1 cellular context compared by ENCODE assay signal in the genomic region with DNA sequence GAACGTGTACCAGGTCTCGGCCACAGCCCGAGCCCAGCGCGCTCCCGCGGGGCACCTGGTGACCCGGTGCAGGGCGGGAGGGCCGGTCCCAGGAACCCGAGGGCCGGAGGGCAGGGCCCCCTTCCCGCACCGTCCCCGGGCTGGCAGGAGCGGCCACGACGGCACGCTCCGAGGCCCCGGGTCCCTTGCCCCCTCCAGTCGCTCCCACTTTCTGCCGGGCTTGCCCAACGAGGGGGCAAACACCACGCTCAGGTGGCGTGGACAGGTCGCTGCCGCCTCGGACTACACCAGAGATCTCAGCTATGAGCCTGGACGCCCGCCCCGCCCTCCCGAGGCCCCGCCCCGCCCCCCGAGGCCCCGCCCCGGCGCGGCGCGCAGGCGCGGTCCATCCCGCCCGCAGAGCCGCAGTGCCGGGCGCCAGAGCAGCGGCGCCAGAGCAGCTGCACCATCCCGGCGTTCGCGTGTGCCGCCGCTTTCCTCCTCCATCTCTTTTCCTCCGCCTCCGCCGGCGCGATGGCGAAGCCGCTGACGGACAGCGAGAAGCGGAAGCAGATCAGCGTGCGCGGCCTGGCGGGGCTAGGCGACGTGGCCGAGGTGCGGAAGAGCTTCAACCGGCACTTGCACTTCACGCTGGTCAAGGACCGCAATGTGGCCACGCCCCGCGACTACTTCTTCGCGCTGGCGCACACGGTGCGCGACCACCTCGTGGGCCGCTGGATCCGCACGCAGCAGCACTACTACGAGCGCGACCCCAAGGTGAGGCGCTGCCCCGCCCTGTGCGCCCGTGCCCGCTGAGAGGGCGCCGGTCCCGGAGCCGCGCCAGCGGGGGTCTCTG.
A peak's percentile ranks its signal among the peaks of the same experiment; 100 is the strongest.
TF ChIP-seq lines count a peak whose summit lies in the region.

A gene (plus strand): TSS at position 420 of the 835 bp plus-strand sequence. CDS start 94 bp downstream, at position 514.

TF ChIP-seq in HepG2, 621 proteins besides CTCF, POLR2A, EP300 and RAD21 (continued from another document and continues in another):
- TF ChIP-seq MATR3 (CRISPR knock-in tag; IDR thresholded peaks at IDR 0.05): 0 out of 2 replicates have a peak, but pooled peaks have one; percentile 73
- peak; percentile 73; the same call in 1 of the 2 replicates for TF ChIP-seq ZNF761 (CRISPR knock-in tag; conservative IDR thresholded peaks at IDR 0.05)
- TF ChIP-seq PITX1 (CRISPR knock-in tag; IDR thresholded peaks at IDR 0.05): peak; percentile 92
- TF ChIP-seq, protein P1, sequence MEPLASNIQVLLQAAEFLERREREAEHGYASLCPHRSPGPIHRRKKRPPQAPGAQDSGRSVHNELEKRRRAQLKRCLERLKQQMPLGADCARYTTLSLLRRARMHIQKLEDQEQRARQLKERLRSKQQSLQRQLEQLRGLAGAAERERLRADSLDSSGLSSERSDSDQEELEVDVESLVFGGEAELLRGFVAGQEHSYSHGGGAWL (CRISPR knock-in tag; IDR thresholded peaks at IDR 0.05): peak; percentile 95
- no peak; the same call in 1 of the 2 replicates for TF ChIP-seq ONECUT2 (CRISPR knock-in tag; IDR thresholded peaks at IDR 0.05)
- TF ChIP-seq ZMYM3 (CRISPR knock-in tag; IDR thresholded peaks at IDR 0.05): peak; percentile 78
- peak; percentile 97 for TF ChIP-seq DMAP1 (CRISPR knock-in tag; IDR thresholded peaks at IDR 0.05)
- TF ChIP-seq, protein P2, sequence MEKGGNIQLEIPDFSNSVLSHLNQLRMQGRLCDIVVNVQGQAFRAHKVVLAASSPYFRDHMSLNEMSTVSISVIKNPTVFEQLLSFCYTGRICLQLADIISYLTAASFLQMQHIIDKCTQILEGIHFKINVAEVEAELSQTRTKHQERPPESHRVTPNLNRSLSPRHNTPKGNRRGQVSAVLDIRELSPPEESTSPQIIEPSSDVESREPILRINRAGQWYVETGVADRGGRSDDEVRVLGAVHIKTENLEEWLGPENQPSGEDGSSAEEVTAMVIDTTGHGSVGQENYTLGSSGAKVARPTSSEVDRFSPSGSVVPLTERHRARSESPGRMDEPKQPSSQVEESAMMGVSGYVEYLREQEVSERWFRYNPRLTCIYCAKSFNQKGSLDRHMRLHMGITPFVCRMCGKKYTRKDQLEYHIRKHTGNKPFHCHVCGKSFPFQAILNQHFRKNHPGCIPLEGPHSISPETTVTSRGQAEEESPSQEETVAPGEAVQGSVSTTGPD (CRISPR knock-in tag; IDR thresholded peaks at IDR 0.05): peak; percentile 90
- peak; percentile 87; the same call in 1 of the 2 replicates for TF ChIP-seq ZBTB20 (CRISPR knock-in tag; IDR thresholded peaks at IDR 0.05; ENCODE audit: borderline replicate concordance, low read depth)
- TF ChIP-seq MTF2 (CRISPR knock-in tag; IDR thresholded peaks at IDR 0.05; ENCODE audit: borderline replicate concordance): 0 out of 2 replicates have a peak, but pooled peaks have one; percentile 91
- peak; percentile 93; the same call in 1 of the 2 replicates for TF ChIP-seq ZNF256 (CRISPR knock-in tag; conservative IDR thresholded peaks at IDR 0.05)
- TF ChIP-seq, protein P3, sequence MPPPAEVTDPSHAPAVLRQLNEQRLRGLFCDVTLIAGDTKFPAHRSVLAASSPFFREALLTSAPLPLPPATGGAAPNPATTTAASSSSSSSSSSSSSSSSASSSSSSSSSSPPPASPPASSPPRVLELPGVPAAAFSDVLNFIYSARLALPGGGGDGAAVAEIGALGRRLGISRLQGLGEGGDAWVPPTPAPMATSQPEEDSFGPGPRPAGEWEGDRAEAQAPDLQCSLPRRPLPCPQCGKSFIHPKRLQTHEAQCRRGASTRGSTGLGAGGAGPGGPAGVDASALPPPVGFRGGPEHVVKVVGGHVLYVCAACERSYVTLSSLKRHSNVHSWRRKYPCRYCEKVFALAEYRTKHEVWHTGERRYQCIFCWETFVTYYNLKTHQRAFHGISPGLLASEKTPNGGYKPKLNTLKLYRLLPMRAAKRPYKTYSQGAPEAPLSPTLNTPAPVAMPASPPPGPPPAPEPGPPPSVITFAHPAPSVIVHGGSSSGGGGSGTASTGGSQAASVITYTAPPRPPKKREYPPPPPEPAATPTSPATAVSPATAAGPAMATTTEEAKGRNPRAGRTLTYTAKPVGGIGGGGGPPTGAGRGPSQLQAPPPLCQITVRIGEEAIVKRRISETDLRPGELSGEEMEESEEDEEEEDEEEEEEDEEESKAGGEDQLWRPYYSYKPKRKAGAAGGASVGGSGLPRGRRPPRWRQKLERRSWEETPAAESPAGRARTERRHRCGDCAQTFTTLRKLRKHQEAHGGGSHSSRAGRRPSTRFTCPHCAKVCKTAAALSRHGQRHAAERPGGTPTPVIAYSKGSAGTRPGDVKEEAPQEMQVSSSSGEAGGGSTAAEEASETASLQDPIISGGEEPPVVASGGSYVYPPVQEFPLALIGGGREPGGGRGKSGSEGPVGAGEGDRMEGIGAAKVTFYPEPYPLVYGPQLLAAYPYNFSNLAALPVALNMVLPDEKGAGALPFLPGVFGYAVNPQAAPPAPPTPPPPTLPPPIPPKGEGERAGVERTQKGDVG (CRISPR knock-in tag; IDR thresholded peaks at IDR 0.05; ENCODE audit: borderline replicate concordance): peak; percentile 90; the same call in 1 of the 2 replicates
- peak; percentile 51 for TF ChIP-seq RARA (CRISPR knock-in tag; IDR thresholded peaks at IDR 0.05)
- TF ChIP-seq, protein P4, sequence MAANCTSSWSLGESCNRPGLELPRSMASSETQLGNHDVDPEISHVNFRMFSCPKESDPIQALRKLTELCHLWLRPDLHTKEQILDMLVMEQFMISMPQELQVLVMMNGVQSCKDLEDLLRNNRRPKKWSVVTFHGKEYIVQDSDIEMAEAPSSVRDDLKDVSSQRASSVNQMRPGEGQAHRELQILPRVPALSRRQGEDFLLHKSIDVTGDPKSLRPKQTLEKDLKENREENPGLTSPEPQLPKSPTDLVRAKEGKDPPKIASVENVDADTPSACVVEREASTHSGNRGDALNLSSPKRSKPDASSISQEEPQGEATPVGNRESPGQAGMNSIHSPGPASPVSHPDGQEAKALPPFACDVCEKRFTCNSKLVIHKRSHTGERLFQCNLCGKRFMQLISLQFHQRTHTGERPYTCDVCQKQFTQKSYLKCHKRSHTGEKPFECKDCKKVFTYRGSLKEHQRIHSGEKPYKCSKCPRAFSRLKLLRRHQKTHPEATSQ (CRISPR knock-in tag; IDR thresholded peaks at IDR 0.05; ENCODE audit: borderline replicate concordance): peak; percentile 18; the same call in 1 of the 2 replicates
- TF ChIP-seq SMYD3 (CRISPR knock-in tag; IDR thresholded peaks at IDR 0.05): no peak; the same call in 1 of the 2 replicates
- TF ChIP-seq ZNF367 (CRISPR knock-in tag; IDR thresholded peaks at IDR 0.05; ENCODE audit: borderline replicate concordance): peak; percentile 93; the same call in 1 of the 2 replicates
- no peak for TF ChIP-seq FOXA1 (IDR thresholded peaks at IDR 0.05)
- 0 out of 2 replicates have a peak, but pooled peaks have one; percentile 4 for TF ChIP-seq FOXA1 (CRISPR knock-in tag; IDR thresholded peaks at IDR 0.05)
- peak; percentile 71; the same call in 1 of the 2 replicates for TF ChIP-seq ZFP36L2 (CRISPR knock-in tag; IDR thresholded peaks at IDR 0.05)
- TF ChIP-seq GATAD2A (CRISPR knock-in tag; IDR thresholded peaks at IDR 0.05): peak; percentile 71
- TF ChIP-seq, protein P5, sequence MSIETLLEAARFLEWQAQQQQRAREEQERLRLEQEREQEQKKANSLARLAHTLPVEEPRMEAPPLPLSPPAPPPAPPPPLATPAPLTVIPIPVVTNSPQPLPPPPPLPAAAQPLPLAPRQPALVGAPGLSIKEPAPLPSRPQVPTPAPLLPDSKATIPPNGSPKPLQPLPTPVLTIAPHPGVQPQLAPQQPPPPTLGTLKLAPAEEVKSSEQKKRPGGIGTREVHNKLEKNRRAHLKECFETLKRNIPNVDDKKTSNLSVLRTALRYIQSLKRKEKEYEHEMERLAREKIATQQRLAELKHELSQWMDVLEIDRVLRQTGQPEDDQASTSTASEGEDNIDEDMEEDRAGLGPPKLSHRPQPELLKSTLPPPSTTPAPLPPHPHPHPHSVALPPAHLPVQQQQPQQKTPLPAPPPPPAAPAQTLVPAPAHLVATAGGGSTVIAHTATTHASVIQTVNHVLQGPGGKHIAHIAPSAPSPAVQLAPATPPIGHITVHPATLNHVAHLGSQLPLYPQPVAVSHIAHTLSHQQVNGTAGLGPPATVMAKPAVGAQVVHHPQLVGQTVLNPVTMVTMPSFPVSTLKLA (IDR thresholded peaks at IDR 0.05): 0 out of 2 replicates have a peak, but pooled peaks have one; percentile 36
- TF ChIP-seq KDM6A (CRISPR knock-in tag; IDR thresholded peaks at IDR 0.05; ENCODE audit: low read depth): no peak; the same call in 1 of the 2 replicates
- TF ChIP-seq, protein P6, sequence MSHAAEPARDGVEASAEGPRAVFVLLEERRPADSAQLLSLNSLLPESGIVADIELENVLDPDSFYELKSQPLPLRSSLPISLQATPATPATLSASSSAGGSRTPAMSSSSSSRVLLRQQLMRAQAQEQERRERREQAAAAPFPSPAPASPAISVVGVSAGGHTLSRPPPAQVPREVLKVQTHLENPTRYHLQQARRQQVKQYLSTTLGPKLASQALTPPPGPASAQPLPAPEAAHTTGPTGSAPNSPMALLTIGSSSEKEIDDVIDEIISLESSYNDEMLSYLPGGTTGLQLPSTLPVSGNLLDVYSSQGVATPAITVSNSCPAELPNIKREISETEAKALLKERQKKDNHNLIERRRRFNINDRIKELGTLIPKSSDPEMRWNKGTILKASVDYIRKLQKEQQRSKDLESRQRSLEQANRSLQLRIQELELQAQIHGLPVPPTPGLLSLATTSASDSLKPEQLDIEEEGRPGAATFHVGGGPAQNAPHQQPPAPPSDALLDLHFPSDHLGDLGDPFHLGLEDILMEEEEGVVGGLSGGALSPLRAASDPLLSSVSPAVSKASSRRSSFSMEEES (CRISPR knock-in tag; IDR thresholded peaks at IDR 0.05): peak; percentile 68; the same call in 1 of the 2 replicates
- TF ChIP-seq HNRNPL (IDR thresholded peaks at IDR 0.05; ENCODE audit: low read depth, low read length): no peak
- peak; percentile 96; the same call in 1 of the 2 replicates for TF ChIP-seq PAX8 (CRISPR knock-in tag; IDR thresholded peaks at IDR 0.05; ENCODE audit: borderline replicate concordance)
- peak; percentile 54 for TF ChIP-seq ZNF7 (CRISPR knock-in tag; IDR thresholded peaks at IDR 0.05)
- peak; percentile 85 for TF ChIP-seq AKAP8 (CRISPR knock-in tag; IDR thresholded peaks at IDR 0.05)
- peak; percentile 75 for TF ChIP-seq ZNF747 (CRISPR knock-in tag; IDR thresholded peaks at IDR 0.05; ENCODE audit: borderline replicate concordance)
- TF ChIP-seq, protein P7, sequence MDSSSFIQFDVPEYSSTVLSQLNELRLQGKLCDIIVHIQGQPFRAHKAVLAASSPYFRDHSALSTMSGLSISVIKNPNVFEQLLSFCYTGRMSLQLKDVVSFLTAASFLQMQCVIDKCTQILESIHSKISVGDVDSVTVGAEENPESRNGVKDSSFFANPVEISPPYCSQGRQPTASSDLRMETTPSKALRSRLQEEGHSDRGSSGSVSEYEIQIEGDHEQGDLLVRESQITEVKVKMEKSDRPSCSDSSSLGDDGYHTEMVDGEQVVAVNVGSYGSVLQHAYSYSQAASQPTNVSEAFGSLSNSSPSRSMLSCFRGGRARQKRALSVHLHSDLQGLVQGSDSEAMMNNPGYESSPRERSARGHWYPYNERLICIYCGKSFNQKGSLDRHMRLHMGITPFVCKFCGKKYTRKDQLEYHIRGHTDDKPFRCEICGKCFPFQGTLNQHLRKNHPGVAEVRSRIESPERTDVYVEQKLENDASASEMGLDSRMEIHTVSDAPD (CRISPR knock-in tag; IDR thresholded peaks at IDR 0.05): peak; percentile 84; the same call in 1 of the 2 replicates
- TF ChIP-seq, protein P8, sequence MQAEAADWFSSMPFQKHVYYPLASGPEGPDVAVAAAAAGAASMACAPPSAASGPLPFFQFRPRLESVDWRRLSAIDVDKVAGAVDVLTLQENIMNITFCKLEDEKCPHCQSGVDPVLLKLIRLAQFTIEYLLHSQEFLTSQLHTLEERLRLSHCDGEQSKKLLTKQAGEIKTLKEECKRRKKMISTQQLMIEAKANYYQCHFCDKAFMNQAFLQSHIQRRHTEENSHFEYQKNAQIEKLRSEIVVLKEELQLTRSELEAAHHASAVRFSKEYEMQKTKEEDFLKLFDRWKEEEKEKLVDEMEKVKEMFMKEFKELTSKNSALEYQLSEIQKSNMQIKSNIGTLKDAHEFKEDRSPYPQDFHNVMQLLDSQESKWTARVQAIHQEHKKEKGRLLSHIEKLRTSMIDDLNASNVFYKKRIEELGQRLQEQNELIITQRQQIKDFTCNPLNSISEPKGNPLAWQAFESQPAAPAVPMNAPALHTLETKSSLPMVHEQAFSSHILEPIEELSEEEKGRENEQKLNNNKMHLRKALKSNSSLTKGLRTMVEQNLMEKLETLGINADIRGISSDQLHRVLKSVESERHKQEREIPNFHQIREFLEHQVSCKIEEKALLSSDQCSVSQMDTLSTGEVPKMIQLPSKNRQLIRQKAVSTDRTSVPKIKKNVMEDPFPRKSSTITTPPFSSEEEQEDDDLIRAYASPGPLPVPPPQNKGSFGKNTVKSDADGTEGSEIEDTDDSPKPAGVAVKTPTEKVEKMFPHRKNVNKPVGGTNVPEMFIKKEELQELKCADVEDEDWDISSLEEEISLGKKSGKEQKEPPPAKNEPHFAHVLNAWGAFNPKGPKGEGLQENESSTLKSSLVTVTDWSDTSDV (CRISPR knock-in tag; IDR thresholded peaks at IDR 0.05): peak; percentile 72
- TF ChIP-seq, protein P9, sequence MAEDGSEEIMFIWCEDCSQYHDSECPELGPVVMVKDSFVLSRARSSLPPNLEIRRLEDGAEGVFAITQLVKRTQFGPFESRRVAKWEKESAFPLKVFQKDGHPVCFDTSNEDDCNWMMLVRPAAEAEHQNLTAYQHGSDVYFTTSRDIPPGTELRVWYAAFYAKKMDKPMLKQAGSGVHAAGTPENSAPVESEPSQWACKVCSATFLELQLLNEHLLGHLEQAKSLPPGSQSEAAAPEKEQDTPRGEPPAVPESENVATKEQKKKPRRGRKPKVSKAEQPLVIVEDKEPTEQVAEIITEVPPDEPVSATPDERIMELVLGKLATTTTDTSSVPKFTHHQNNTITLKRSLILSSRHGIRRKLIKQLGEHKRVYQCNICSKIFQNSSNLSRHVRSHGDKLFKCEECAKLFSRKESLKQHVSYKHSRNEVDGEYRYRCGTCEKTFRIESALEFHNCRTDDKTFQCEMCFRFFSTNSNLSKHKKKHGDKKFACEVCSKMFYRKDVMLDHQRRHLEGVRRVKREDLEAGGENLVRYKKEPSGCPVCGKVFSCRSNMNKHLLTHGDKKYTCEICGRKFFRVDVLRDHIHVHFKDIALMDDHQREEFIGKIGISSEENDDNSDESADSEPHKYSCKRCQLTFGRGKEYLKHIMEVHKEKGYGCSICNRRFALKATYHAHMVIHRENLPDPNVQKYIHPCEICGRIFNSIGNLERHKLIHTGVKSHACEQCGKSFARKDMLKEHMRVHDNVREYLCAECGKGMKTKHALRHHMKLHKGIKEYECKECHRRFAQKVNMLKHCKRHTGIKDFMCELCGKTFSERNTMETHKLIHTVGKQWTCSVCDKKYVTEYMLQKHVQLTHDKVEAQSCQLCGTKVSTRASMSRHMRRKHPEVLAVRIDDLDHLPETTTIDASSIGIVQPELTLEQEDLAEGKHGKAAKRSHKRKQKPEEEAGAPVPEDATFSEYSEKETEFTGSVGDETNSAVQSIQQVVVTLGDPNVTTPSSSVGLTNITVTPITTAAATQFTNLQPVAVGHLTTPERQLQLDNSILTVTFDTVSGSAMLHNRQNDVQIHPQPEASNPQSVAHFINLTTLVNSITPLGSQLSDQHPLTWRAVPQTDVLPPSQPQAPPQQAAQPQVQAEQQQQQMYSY (CRISPR knock-in tag; IDR thresholded peaks at IDR 0.05): peak; percentile 73; the same call in 1 of the 2 replicates
- peak; percentile 96 for TF ChIP-seq KDM5B (CRISPR knock-in tag; IDR thresholded peaks at IDR 0.05; ENCODE audit: borderline replicate concordance)
- no peak for TF ChIP-seq HHEX (CRISPR knock-in tag; IDR thresholded peaks at IDR 0.05)
- TF ChIP-seq KLF6 (CRISPR knock-in tag; IDR thresholded peaks at IDR 0.05): 0 out of 2 replicates have a peak, but pooled peaks have one; percentile 71
- peak; percentile 55 for TF ChIP-seq TEAD3 (CRISPR knock-in tag; optimal IDR thresholded peaks at IDR 0.05; ENCODE audit: borderline replicate concordance)
- TF ChIP-seq ZNF572 (CRISPR knock-in tag; IDR thresholded peaks at IDR 0.05): 0 out of 2 replicates have a peak, but pooled peaks have one; percentile 32
- TF ChIP-seq ZNF776 (CRISPR knock-in tag; IDR thresholded peaks at IDR 0.05): peak; percentile 94; the same call in 1 of the 2 replicates
